Comparison of ENCODE assay signal across 11 cellular contexts in genomic region chr5:134242146-134242545, GRCh38. TPM values are rescaled to one million over a fixed set of nuclear protein-coding genes. Genes with fewer than 3 reads are reported as not detected.
DNase-seq lines count a peak whose midpoint lies in the region; ATAC-seq and TF ChIP-seq lines count a peak whose summit lies in the region.
"Had no signal": no experiment of that assay in that cellular context is flagged by ENCODE, and none has a peak within 500 bp of the region (broad histone marks: within the 10 kb centered on the region; RNA-seq: fewer than 3 reads in every experiment).

No MANE protein-coding gene starts in this region.

- no peaks in the 10 kb centered on the region for H3K4me1 ChIP-seq in mucosa of descending colon (ENCODE audit: low read depth)

- TF ChIP-seq CTCF in mucosa of descending colon (IDR thresholded peaks at IDR 0.05): no peak

- H3K36me3 ChIP-seq in mucosa of descending colon (ENCODE audit: low read depth): no peaks in the 10 kb centered on the region

- H3K9me3 ChIP-seq in mucosa of descending colon: no peaks in the 10 kb centered on the region

- H3K4me3 ChIP-seq in mucosa of descending colon: no peak overlapping the region

- peak; percentile 56 for ATAC-seq in mucosa of descending colon
- no peak for ATAC-seq in HG03432 (IDR thresholded peaks at IDR 0.05; ENCODE audit: unreplicated experiment)
- ATAC-seq in GM21786 (IDR thresholded peaks at IDR 0.05; ENCODE audit: unreplicated experiment): no peak

- intact Hi-C loops in mucosa of descending colon (cut with DNase I, micrococcal nuclease): no loop called here

- DNase-seq in A172 (ENCODE audit: low spot score) (peak; percentile 31), fibroblast of gingiva (ENCODE audit: low read depth) (peak; percentile 65), mucosa of descending colon (peak in 1 of 3 donors; percentile 27), NCI-H187 (lab: John Stamatoyannopoulos, UW) (no peak)
- no peak for DNase-seq in activated naive CD4-positive, alpha-beta T cell (lab: John Stamatoyannopoulos, UW)
- DNase-seq: ACHN; activated CD8-positive, alpha-beta memory T cell treated with anti-CD3 and anti-CD28 coated beads, Interleukin-2, amount 50 U/mL, for 4 hours; NCI-H510A treated with DMSO at 0.1 percent for 48 hours had no signal

TF ChIP-seq in PFSK-1, 5 proteins besides CTCF, POLR2A, EP300 and RAD21:
- TF ChIP-seq FOXP2 (optimal IDR thresholded peaks at IDR 0.05; ENCODE audit: borderline replicate concordance, extremely low read depth, extremely low read length, insufficient read depth) (peak; percentile 69), TAF1 (IDR thresholded peaks at IDR 0.05; ENCODE audit: borderline replicate concordance, insufficient read depth, low read length) (no peak)

RNA-seq across cellular contexts. Expression of gene PPP2CA, which starts 16.3 kb away (rescaled TPM):
- total RNA-seq in A172 (2014; rRNA removed; shearing (Covaris generic)): 306 and 365 TPM in 2 replicates
- 177 TPM for polyA plus RNA-seq in PFSK-1 (2012; ENCODE audit: insufficient read length, low read depth)
- 100 to 1,000 TPM in 2 of 3 donors, 10 to 100 TPM in 1; 93.9 to 120 (median 115) TPM for total RNA-seq in mucosa of descending colon

Comparison
In these comparisons a context has a peak if more than half of its experiments do, and no peak if none do; other contexts are left out.
1. DNase-seq: peak in A172 (single experiment) and fibroblast of gingiva (single experiment); none in NCI-H187 (0 of 2) and activated naive CD4-positive, alpha-beta T cell (0 of 4).